ENCODE assay signal across 1 cellular context in the genomic region with DNA sequence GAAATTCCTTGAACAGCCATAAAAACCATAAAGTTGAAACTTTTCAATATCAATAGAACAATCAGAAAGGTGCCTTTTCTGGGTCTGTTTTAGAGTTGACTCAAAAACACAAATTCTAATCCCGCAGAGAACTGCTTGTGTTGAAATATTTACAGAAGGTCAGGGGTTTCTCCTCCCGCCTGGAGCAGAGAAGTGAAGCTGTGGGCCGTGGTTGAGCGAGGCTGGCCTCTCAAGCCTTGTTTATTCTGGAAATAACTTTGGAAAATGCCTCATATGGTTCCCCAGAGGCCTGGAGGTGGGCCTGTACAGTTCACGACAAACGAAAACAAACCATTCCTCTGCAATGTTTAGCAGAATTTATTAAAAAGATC.
A peak's percentile ranks its signal among the peaks of the same experiment; 100 is the strongest.
TF ChIP-seq lines count a peak whose summit lies in the region.

No MANE protein-coding gene starts in this region.

TF ChIP-seq in liver, 16 proteins besides CTCF, POLR2A, EP300 and RAD21 (continued from another document):
- TF ChIP-seq, protein P1, sequence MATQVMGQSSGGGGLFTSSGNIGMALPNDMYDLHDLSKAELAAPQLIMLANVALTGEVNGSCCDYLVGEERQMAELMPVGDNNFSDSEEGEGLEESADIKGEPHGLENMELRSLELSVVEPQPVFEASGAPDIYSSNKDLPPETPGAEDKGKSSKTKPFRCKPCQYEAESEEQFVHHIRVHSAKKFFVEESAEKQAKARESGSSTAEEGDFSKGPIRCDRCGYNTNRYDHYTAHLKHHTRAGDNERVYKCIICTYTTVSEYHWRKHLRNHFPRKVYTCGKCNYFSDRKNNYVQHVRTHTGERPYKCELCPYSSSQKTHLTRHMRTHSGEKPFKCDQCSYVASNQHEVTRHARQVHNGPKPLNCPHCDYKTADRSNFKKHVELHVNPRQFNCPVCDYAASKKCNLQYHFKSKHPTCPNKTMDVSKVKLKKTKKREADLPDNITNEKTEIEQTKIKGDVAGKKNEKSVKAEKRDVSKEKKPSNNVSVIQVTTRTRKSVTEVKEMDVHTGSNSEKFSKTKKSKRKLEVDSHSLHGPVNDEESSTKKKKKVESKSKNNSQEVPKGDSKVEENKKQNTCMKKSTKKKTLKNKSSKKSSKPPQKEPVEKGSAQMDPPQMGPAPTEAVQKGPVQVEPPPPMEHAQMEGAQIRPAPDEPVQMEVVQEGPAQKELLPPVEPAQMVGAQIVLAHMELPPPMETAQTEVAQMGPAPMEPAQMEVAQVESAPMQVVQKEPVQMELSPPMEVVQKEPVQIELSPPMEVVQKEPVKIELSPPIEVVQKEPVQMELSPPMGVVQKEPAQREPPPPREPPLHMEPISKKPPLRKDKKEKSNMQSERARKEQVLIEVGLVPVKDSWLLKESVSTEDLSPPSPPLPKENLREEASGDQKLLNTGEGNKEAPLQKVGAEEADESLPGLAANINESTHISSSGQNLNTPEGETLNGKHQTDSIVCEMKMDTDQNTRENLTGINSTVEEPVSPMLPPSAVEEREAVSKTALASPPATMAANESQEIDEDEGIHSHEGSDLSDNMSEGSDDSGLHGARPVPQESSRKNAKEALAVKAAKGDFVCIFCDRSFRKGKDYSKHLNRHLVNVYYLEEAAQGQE (IDR thresholded peaks at IDR 0.05): peak; percentile 50
- no peak for TF ChIP-seq GABPA (IDR thresholded peaks at IDR 0.05 in 1 of 2, conservative IDR thresholded peaks at IDR 0.05 in 1 of 2)
- TF ChIP-seq HNF4A (conservative IDR thresholded peaks at IDR 0.05): peak; percentile 58 to 59
- TF ChIP-seq EGR1 (IDR thresholded peaks at IDR 0.05; ENCODE audit: low read depth in 2 of 2): peak; percentile 12 to 36
- TF ChIP-seq SP1 (IDR thresholded peaks at IDR 0.05): peak; percentile 83
- TF ChIP-seq RXRA (IDR thresholded peaks at IDR 0.05): peak; percentile 68 to 83
- peak; percentile 60 for TF ChIP-seq TAF1 (conservative IDR thresholded peaks at IDR 0.05)
- TF ChIP-seq, protein P2, sequence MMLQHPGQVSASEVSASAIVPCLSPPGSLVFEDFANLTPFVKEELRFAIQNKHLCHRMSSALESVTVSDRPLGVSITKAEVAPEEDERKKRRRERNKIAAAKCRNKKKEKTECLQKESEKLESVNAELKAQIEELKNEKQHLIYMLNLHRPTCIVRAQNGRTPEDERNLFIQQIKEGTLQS (IDR thresholded peaks at IDR 0.05): no peak
- TF ChIP-seq FOXA2 (IDR thresholded peaks at IDR 0.05): peak; percentile 78
